Comparison of ENCODE assay signal across 11 cellular contexts in genomic region chr19:50722248-50723013, GRCh38. TPM values are rescaled to one million over a fixed set of nuclear protein-coding genes. Genes with fewer than 3 reads are reported as not detected.
DNase-seq lines count a peak whose midpoint lies in the region; ATAC-seq and TF ChIP-seq lines count a peak whose summit lies in the region.
"Had no signal": no experiment of that assay in that cellular context is flagged by ENCODE, and none has a peak within 500 bp of the region (broad histone marks: within the 10 kb centered on the region; RNA-seq: fewer than 3 reads in every experiment).

No MANE protein-coding gene starts in this region.

- peak overlapping the region; percentile 68 for H2BK5ac ChIP-seq in IMR-90 (ENCODE audit: low read depth, low read length, poor library complexity, severe bottlenecking)

- H3K9me3 ChIP-seq in IMR-90 (ENCODE audit: control insufficient read depth, insufficient read depth, low read length): no peaks in the 10 kb centered on the region
- H3K9me3 ChIP-seq in aorta (ENCODE audit: control insufficient read depth, low read length): no peaks in the 10 kb centered on the region

- peak overlapping the region; percentile 96 for H3K4ac ChIP-seq in IMR-90 (ENCODE audit: low read depth, low read length)

- dilution Hi-C loops in IMR-90 (cut with HindIII; ENCODE audit: low sequenced_read_pairs, unreplicated experiment): no loop called here

- peak overlapping the region; percentile 92 for H3K14ac ChIP-seq in IMR-90 (replicated peaks; ENCODE audit: low read depth, low read length)

- H3K4me2 ChIP-seq in IMR-90 (ENCODE audit: low read depth, low read length): peak overlapping the region; percentile 73

- TF ChIP-seq CTCF in BJ (IDR thresholded peaks at IDR 0.05; ENCODE audit: insufficient read depth, low read depth, low read length): no peak
- TF ChIP-seq CTCF in IMR-90 (conservative IDR thresholded peaks at IDR 0.05; ENCODE audit: low read depth, low read length): no peak
- no peak for TF ChIP-seq CTCF in neural crest cell (conservative IDR thresholded peaks at IDR 0.05)

- H2AK5ac ChIP-seq in IMR-90 (ENCODE audit: low read depth, low read length): peak overlapping the region; percentile 95

- peak overlapping the region; percentile 14 to 76 for H3K4me3 Mint-ChIP-seq in effector memory CD8-positive, alpha-beta T cell
- peak overlapping the region; percentile 85 for H3K4me3 Mint-ChIP-seq in neural crest cell

- H3K36me3 Mint-ChIP-seq in effector memory CD8-positive, alpha-beta T cell (ENCODE audit: insufficient read depth): no peaks in the 10 kb centered on the region
- H3K36me3 Mint-ChIP-seq in neural crest cell (ENCODE audit: low read depth): no peaks in the 10 kb centered on the region

- H3K56ac ChIP-seq in IMR-90 (ENCODE audit: extremely low read depth, insufficient read depth, low read length): peak overlapping the region; percentile 70

- H2BK15ac ChIP-seq in IMR-90 (ENCODE audit: low read depth, low read length): peak overlapping the region; percentile 64; the same call in 1 of the 3 replicates

- intact Hi-C loops in IMR-90 (cut with micrococcal nuclease) (loop anchor here (5.0 to 10.0 kb wide), 2 partner anchors 200 to 382 kb away; partner anchors contain the start of gene CTU1), aorta (cut with DNase I) (no loop called here)

- no TSS peak for BruUV-seq in IMR-90 (replicated peaks; lab: Mats Ljungman, UMichigan)

- POLR2A ChIA-PET in BJ (lab: Charles Lee): interaction anchor here (0.6 kb wide), 1 partner anchor 59 kb away, joined by 10 read pairs; no protein-coding TSS in a partner anchor
- POLR2A ChIA-PET in IMR-90 (lab: Charles Lee; ENCODE audit: unreplicated experiment): no interaction called here

- H3K18ac ChIP-seq in IMR-90 (ENCODE audit: low read depth, low read length): peak overlapping the region; percentile 32

- 13% methylated on average over 3 of the region's 15 CpGs; no CpG with 5 or more reads in 1 of the 2 experiments for WGBS in IMR-90 (ENCODE audit: extremely low coverage in 2 of 2, insufficient read length in 1 of 2), 2 experiments
- 62 to 64% methylated on average over 14 to 15 of the region's 15 CpGs for WGBS in aorta, 2 donors

- peaks cover 0 to 3% of the 10 kb centered on the region in 2 donors for H3K9me3 Mint-ChIP-seq in effector memory CD8-positive, alpha-beta T cell
- H3K9me3 Mint-ChIP-seq in neural crest cell: no peaks in the 10 kb centered on the region

- H4K5ac ChIP-seq in IMR-90 (ENCODE audit: low read depth, low read length): peak overlapping the region; percentile 60

- DNase-seq in BJ (ENCODE audit: low read depth): no peak
- DNase-seq in IMR-90: peak; percentile 6
- DNase-seq in effector memory CD8-positive, alpha-beta T cell: no peak
- no peak for DNase-seq in neural crest cell (ENCODE audit: low read depth, low spot score)
- no peak for DNase-seq in AG08396 (ENCODE audit: low spot score)
- no peak for DNase-seq in DMS 273 treated with DMSO at 0.1 percent for 48 hours (lab: John Stamatoyannopoulos, UW)
- DNase-seq in aorta: no peak
- DNase-seq: activated T-cell treated with anti-CD3 and anti-CD28 coated beads for 4 hours, NCI-H2171 had no signal

- H2AFZ ChIP-seq in IMR-90 (replicated peaks; ENCODE audit: low read length, poor library complexity): peak overlapping the region; percentile 96
- H2AFZ ChIP-seq: parathyroid adenoma had no signal

- TF ChIP-seq RAD21 in IMR-90 (IDR thresholded peaks at IDR 0.05; ENCODE audit: low read length): no peak

- peak overlapping the region; percentile 95 for H2AK9ac ChIP-seq in IMR-90 (replicated peaks; ENCODE audit: low read depth, low read length, poor library complexity)

- peaks cover 7 to 15% of the 10 kb centered on the region in 2 donors for H3K4me1 Mint-ChIP-seq in effector memory CD8-positive, alpha-beta T cell (ENCODE audit: low read depth in 2 of 2)
- H3K4me1 Mint-ChIP-seq in neural crest cell: peaks cover 31% of the 10 kb centered on the region

- H3K4me3 ChIP-seq in BJ (ENCODE audit: low read depth, low read length): peak overlapping the region; percentile 63
- peak overlapping the region; percentile 63 for H3K4me3 ChIP-seq in IMR-90 (ENCODE audit: insufficient read depth, low read depth, low read length)
- H3K4me3 ChIP-seq in aorta (ENCODE audit: low read length in 2 of 2): no peak overlapping the region

- H3K9ac ChIP-seq in IMR-90 (ENCODE audit: low read depth, low read length): peak overlapping the region; percentile 79
- H3K9ac ChIP-seq: parathyroid adenoma had no signal

- peaks cover 18 to 50% of the 10 kb centered on the region in 2 experiments for H3K79me1 ChIP-seq in IMR-90 (ENCODE audit: low read depth in 1 of 2, low read length in 2 of 2)

- in situ Hi-C loops in IMR-90 (cut with MboI; ENCODE audit: low sequenced_read_pairs): loop anchor here (5.0 kb wide), 1 partner anchor 345 kb away; the partner anchor contains the start of gene NR1H2

- H3K27me3 ChIP-seq in BJ (ENCODE audit: control insufficient read depth, insufficient read depth, low read length) (no peaks in the 10 kb centered on the region), IMR-90 (ENCODE audit: control insufficient read depth, insufficient read depth, low read length) (no peaks in the 10 kb centered on the region), aorta (ENCODE audit: control insufficient read depth in 1 of 2, insufficient read depth in 2 of 2, low read length in 1 of 2) (no peaks in the 10 kb centered on the region)

- H3K27ac Mint-ChIP-seq in effector memory CD8-positive, alpha-beta T cell: no peak overlapping the region
- H3K27ac Mint-ChIP-seq in neural crest cell (ENCODE audit: unreplicated experiment): no peak overlapping the region

- H3K27me3 Mint-ChIP-seq in effector memory CD8-positive, alpha-beta T cell: peaks cover 72 to 87% of the 10 kb centered on the region in 2 donors
- peaks cover 36% of the 10 kb centered on the region for H3K27me3 Mint-ChIP-seq in neural crest cell (ENCODE audit: low read depth)

- H2BK120ac ChIP-seq in IMR-90 (ENCODE audit: low read depth, low read length): peak overlapping the region; percentile 80

- H3K36me3 ChIP-seq in BJ (ENCODE audit: control insufficient read depth, insufficient read depth, low read length): peaks cover 2% of the 10 kb centered on the region; the same call in 1 of the 2 replicates
- H3K36me3 ChIP-seq in IMR-90 (ENCODE audit: control insufficient read depth, insufficient read depth, low read length): peaks cover 2% of the 10 kb centered on the region
- H3K36me3 ChIP-seq in aorta (ENCODE audit: control insufficient read depth in 1 of 2, insufficient read depth in 2 of 2, low read length in 1 of 2): no peaks in the 10 kb centered on the region

- CTCF ChIA-PET in BJ (lab: Yijun Ruan, JAX): interaction anchor here (0.6 to 3.3 kb wide), 5 partner anchors 13 to 184 kb away, joined by 3 to 19 read pairs (median 6); no protein-coding TSS in a partner anchor
- CTCF ChIA-PET in IMR-90 (lab: Yijun Ruan, JAX): interaction anchor here (0.6 to 1.1 kb wide), 3 partner anchors 17 to 61 kb away, joined by 3 read pairs; no protein-coding TSS in a partner anchor

- ATAC-seq in IMR-90 (ENCODE audit: low read depth): no peak
- ATAC-seq in effector memory CD8-positive, alpha-beta T cell (replicated peaks): no peak
- no peak for ATAC-seq in aorta (ENCODE audit: low FRiP score)
- no peak for ATAC-seq in GM19035 (IDR thresholded peaks at IDR 0.05; ENCODE audit: unreplicated experiment)

- H4K91ac ChIP-seq in IMR-90 (ENCODE audit: insufficient read depth, low read depth, low read length): peak overlapping the region; percentile 93

- H4K20me1 ChIP-seq in IMR-90 (ENCODE audit: insufficient read depth, low read length): 0 out of 2 replicates have a peak, but pooled peaks cover 7% of the 10 kb centered on the region

- peak overlapping the region; percentile 93 to 96 for H4K8ac ChIP-seq in IMR-90 (ENCODE audit: low read depth in 2 of 2, low read length in 2 of 2)

- peak overlapping the region; percentile 29; the same call in 1 of the 2 replicates for H2BK20ac ChIP-seq in IMR-90 (ENCODE audit: low read depth, low read length)

- H3K27ac ChIP-seq in IMR-90 (ENCODE audit: insufficient read depth, low read length): peak overlapping the region; percentile 87
- no peak overlapping the region for H3K27ac ChIP-seq in aorta (ENCODE audit: low read depth in 1 of 2, low read length in 2 of 2)

- peaks cover 28% of the 10 kb centered on the region for H3K9me1 ChIP-seq in IMR-90 (ENCODE audit: insufficient read depth, low read length)

- H3K4me1 ChIP-seq in IMR-90 (ENCODE audit: control insufficient read depth, insufficient read depth, low read length) (peaks cover 19% of the 10 kb centered on the region), aorta (ENCODE audit: control insufficient read depth in 1 of 2, insufficient read depth in 2 of 2, low read length in 2 of 2) (no peaks in the 10 kb centered on the region)

- no peak for TF ChIP-seq POLR2A in IMR-90 (IDR thresholded peaks at IDR 0.05; ENCODE audit: low read depth, low read length)

- H3K23ac ChIP-seq in IMR-90 (ENCODE audit: low read depth, low read length): peak overlapping the region; percentile 89

TF ChIP-seq in IMR-90, 13 proteins besides CTCF, POLR2A, EP300 and RAD21 (continues in another document):
- no peak for TF ChIP-seq FOS (IDR thresholded peaks at IDR 0.05; ENCODE audit: low read depth, low read length)

RNA-seq across cellular contexts. Expression of gene CLEC11A, which starts 0.7 kb away (rescaled TPM):
- polyA plus RNA-seq in BJ (2011; rRNA removed) (82.0 and 136 TPM in 2 replicates), IMR-90 (2012; rRNA removed) (152 and 223 TPM in 2 replicates), aorta (10 to 100 TPM in 1 of 2 donors, 1 to 10 TPM in 1; 2.0 to 17.7 TPM)
- polyA minus RNA-seq in BJ (2011; rRNA and poly(A)+ RNA removed): 6.6 and 9.7 TPM in 2 replicates
- total RNA-seq in IMR-90 (2012; rRNA removed) (17.0 and 19.2 TPM in 2 replicates), neural crest cell (7.6 and 7.9 TPM in 2 replicates), aorta (10 to 100 TPM in 1 of 2 donors, 1 to 10 TPM in 1; 8.4 to 28.7 TPM)
- 190 and 348 TPM in 2 replicates for polyA plus RNA-seq in IMR-90 (2012; cell fraction: cytosol; rRNA removed)
- polyA plus RNA-seq in IMR-90 (2012; cell fraction: nucleus; rRNA removed; ENCODE audit: low replicate concordance): 394 and 1,182 TPM in 2 replicates

RNA-seq across cellular contexts. Expression of gene SHANK1, which starts 2.8 kb away (rescaled TPM):
- polyA plus RNA-seq in BJ (2011; rRNA removed): 1.6 and 1.8 TPM in 2 replicates
- 3.4 and 4.1 TPM in 2 replicates for polyA minus RNA-seq in BJ (2011; rRNA and poly(A)+ RNA removed)
- total RNA-seq in IMR-90 (2012; rRNA removed): 4.7 and 6.1 TPM in 2 replicates
- polyA plus RNA-seq in IMR-90 (2012; rRNA removed): 6.7 and 7.6 TPM in 2 replicates
- 3.5 and 7.3 TPM in 2 replicates for polyA plus RNA-seq in IMR-90 (2012; cell fraction: cytosol; rRNA removed)
- 20.6 and 30.1 TPM in 2 replicates for polyA plus RNA-seq in IMR-90 (2012; cell fraction: nucleus; rRNA removed; ENCODE audit: low replicate concordance)
- total RNA-seq in neural crest cell: 6.7 and 6.8 TPM in 2 replicates
- total RNA-seq in aorta: 1 to 10 TPM in 1 of 2 donors, under 1 TPM in 1; 0.45 to 1.4 TPM
- polyA plus RNA-seq in aorta: 1 to 10 TPM in 1 of 2 donors, under 1 TPM in 1; 0.38 to 1.8 TPM

RNA-seq across cellular contexts. Expression of gene GPR32, which starts 47.8 kb away (rescaled TPM):
- polyA plus RNA-seq in BJ (2011; rRNA removed) (not detected in 2 replicates), IMR-90 (2012; rRNA removed) (not detected in 2 replicates), aorta (not detected)
- not detected in 2 replicates for polyA minus RNA-seq in BJ (2011; rRNA and poly(A)+ RNA removed)
- total RNA-seq in IMR-90 (2012; rRNA removed) (not detected in 2 replicates), neural crest cell (not detected in 2 replicates), aorta (not detected)
- not detected in 2 replicates for polyA plus RNA-seq in IMR-90 (2012; cell fraction: cytosol; rRNA removed)
- polyA plus RNA-seq in IMR-90 (2012; cell fraction: nucleus; rRNA removed; ENCODE audit: low replicate concordance): not detected in 2 replicates

Comparison
In these comparisons a context has a peak if more than half of its experiments do, and no peak if none do; other contexts are left out.
1. H3K4me3 ChIP-seq: peak in BJ (single experiment) and IMR-90 (single experiment); none in aorta (0 of 2).